In genomic region chr15:57190208-57190607, GRCh38 we compare ENCODE assay signal across 19 cellular contexts.
DNase-seq lines count a peak whose midpoint lies in the region; ATAC-seq, FAIRE-seq and TF ChIP-seq lines count a peak whose summit lies in the region.
"Had no signal": no experiment of that assay in that cellular context is flagged by ENCODE, and none has a peak within 500 bp of the region (broad histone marks: within the 10 kb centered on the region; RNA-seq: fewer than 3 reads in every experiment).

No MANE protein-coding gene starts in this region.

- no peak overlapping the region for H2BK5ac ChIP-seq in IMR-90 (ENCODE audit: low read depth, low read length, poor library complexity, severe bottlenecking)

- TF ChIP-seq RAD21 in IMR-90 (IDR thresholded peaks at IDR 0.05; ENCODE audit: low read length) = no peak

- no peak for TF ChIP-seq EP300 in gastroesophageal sphincter (IDR thresholded peaks at IDR 0.05)

- no peak overlapping the region for H2BK15ac ChIP-seq in IMR-90 (ENCODE audit: low read depth, low read length)

- no peaks in the 10 kb centered on the region for H3F3A ChIP-seq in neural progenitor cell (ENCODE audit: low read depth)

- H3K27ac Mint-ChIP-seq in neural progenitor cell = peak overlapping the region; percentile 54

- H3K79me2 ChIP-seq in neural progenitor cell (ENCODE audit: low read depth) = no peaks in the 10 kb centered on the region

- no peak overlapping the region for H2AFZ ChIP-seq in IMR-90 (replicated peaks; ENCODE audit: low read length, poor library complexity)
- H2AFZ ChIP-seq in neural progenitor cell (replicated peaks) = no peak overlapping the region

- H3K4me1 Mint-ChIP-seq in neural progenitor cell = peaks cover 14% of the 10 kb centered on the region

- peaks cover 2% of the 10 kb centered on the region for H3K27me3 Mint-ChIP-seq in neural progenitor cell (ENCODE audit: insufficient read depth, low read depth)

- 0 out of 2 replicates have a peak overlapping the region, but pooled peaks have one; percentile 0 for H3K23ac ChIP-seq in IMR-90 (ENCODE audit: low read depth, low read length)

- dilution Hi-C loops in IMR-90 (cut with HindIII; ENCODE audit: low sequenced_read_pairs, unreplicated experiment) = no loop called here

- H3K36me3 ChIP-seq in IMR-90 (ENCODE audit: control insufficient read depth, insufficient read depth, low read length) = peaks cover 12% of the 10 kb centered on the region; the same call in 1 of the 2 replicates
- no peaks in the 10 kb centered on the region for H3K36me3 ChIP-seq in neural progenitor cell
- H3K36me3 ChIP-seq in gastroesophageal sphincter = peaks cover 0 to 33% of the 10 kb centered on the region in 2 donors

- H3K27ac ChIP-seq in IMR-90 (ENCODE audit: insufficient read depth, low read length) (no peak overlapping the region), neural progenitor cell (no peak overlapping the region), gastroesophageal sphincter (no peak overlapping the region)
- H3K27ac ChIP-seq: BLaER1, SK-N-MC had no signal

- in situ Hi-C loops in IMR-90 (cut with MboI; ENCODE audit: low sequenced_read_pairs) = no loop called here

- H3K4me1 ChIP-seq in IMR-90 (ENCODE audit: control insufficient read depth, insufficient read depth, low read length) (peaks cover 3% of the 10 kb centered on the region), neural progenitor cell (peaks cover 6% of the 10 kb centered on the region), gastroesophageal sphincter (peaks cover 0 to 9% (median 1%) of the 10 kb centered on the region in 3 donors)

- H3K14ac ChIP-seq in IMR-90 (replicated peaks; ENCODE audit: low read depth, low read length) = no peak overlapping the region

- no peak overlapping the region for H2AK5ac ChIP-seq in IMR-90 (ENCODE audit: low read depth, low read length)

- H3K9me1 ChIP-seq in IMR-90 (ENCODE audit: insufficient read depth, low read length) = peaks cover 6% of the 10 kb centered on the region; the same call in 1 of the 2 replicates

- H3K9ac ChIP-seq in IMR-90 (ENCODE audit: low read depth, low read length) (no peak overlapping the region), neural progenitor cell (no peak overlapping the region)
- H3K9ac ChIP-seq: BLaER1 had no signal

- H3K4me2 ChIP-seq in IMR-90 (ENCODE audit: low read depth, low read length) = no peak overlapping the region
- H3K4me2 ChIP-seq in neural progenitor cell = no peak overlapping the region
- H3K4me2 ChIP-seq: BLaER1 had no signal

- H3K4ac ChIP-seq in IMR-90 (ENCODE audit: low read depth, low read length) = no peak overlapping the region

- no peak overlapping the region for H2BK120ac ChIP-seq in IMR-90 (ENCODE audit: low read depth, low read length)

- CTCF ChIA-PET in IMR-90 (lab: Yijun Ruan, JAX) = interaction anchor here (0.7 to 1.0 kb wide), 3 partner anchors 13 to 87 kb away, joined by 3 to 4 read pairs (median 3); no protein-coding TSS in a partner anchor

- H3K4me3 ChIP-seq in IMR-90 (ENCODE audit: insufficient read depth, low read depth, low read length) (no peak overlapping the region), neural progenitor cell (no peak overlapping the region), gastroesophageal sphincter (no peak overlapping the region)
- H3K4me3 ChIP-seq: BLaER1, HAP-1, SK-N-MC had no signal

- no TSS peak for BruUV-seq in IMR-90 (replicated peaks; lab: Mats Ljungman, UMichigan)

- DNase-seq in GM10266 (ENCODE audit: extremely low spot score) (peak; percentile 4), GM19240 (ENCODE audit: insufficient read length, low spot score) (peak; percentile 3), IMR-90 (no peak), neural progenitor cell (ENCODE audit: low spot score) (no peak), KG1 (lab: John Stamatoyannopoulos, UW) (no peak), D721Med (ENCODE audit: insufficient read length, low spot score) (no peak), left ventricle myocardium superior (no peak)
- DNase-seq: DMS 273 treated with DMSO at 0.1 percent for 48 hours, GF-D8, KBM-7, NCI-H1048, NCI-H146, NCI-H524, Right ventricle myocardium superior had no signal

- H3K79me1 ChIP-seq in IMR-90 (ENCODE audit: low read depth in 1 of 2, low read length in 2 of 2) = peaks cover 10 to 23% of the 10 kb centered on the region in 2 experiments

- no peak overlapping the region for H3K4me3 Mint-ChIP-seq in neural progenitor cell

- peak; percentile 14; the same call in 1 of the 2 replicates for ATAC-seq in IMR-90 (ENCODE audit: low read depth)
- no peak for ATAC-seq in gastroesophageal sphincter
- no peak for ATAC-seq in left ventricle myocardium superior

- no peak overlapping the region for H3K56ac ChIP-seq in IMR-90 (ENCODE audit: extremely low read depth, insufficient read depth, low read length)

- POLR2A ChIA-PET in IMR-90 (lab: Charles Lee; ENCODE audit: unreplicated experiment) = no interaction called here

- H3K9me3 ChIP-seq in IMR-90 (ENCODE audit: control insufficient read depth, insufficient read depth, low read length) (no peaks in the 10 kb centered on the region; the same call in 1 of the 2 replicates), neural progenitor cell (ENCODE audit: low read depth) (no peaks in the 10 kb centered on the region), gastroesophageal sphincter (no peaks in the 10 kb centered on the region)
- H3K9me3 ChIP-seq: HAP-1 had no signal

- no peaks in the 10 kb centered on the region for H3K27me3 ChIP-seq in IMR-90 (ENCODE audit: control insufficient read depth, insufficient read depth, low read length)
- H3K27me3 ChIP-seq in neural progenitor cell = no peaks in the 10 kb centered on the region
- no peaks in the 10 kb centered on the region for H3K27me3 ChIP-seq in gastroesophageal sphincter
- H3K27me3 ChIP-seq: BLaER1 had no signal

- no peak overlapping the region for H4K8ac ChIP-seq in IMR-90 (ENCODE audit: low read depth in 2 of 2, low read length in 2 of 2)

- H4K20me1 ChIP-seq in IMR-90 (ENCODE audit: insufficient read depth, low read length) = no peaks in the 10 kb centered on the region
- H4K20me1 ChIP-seq in neural progenitor cell (ENCODE audit: low read depth) = no peaks in the 10 kb centered on the region

- no peak overlapping the region for H3K18ac ChIP-seq in IMR-90 (ENCODE audit: low read depth, low read length)

- intact Hi-C loops in IMR-90 (cut with micrococcal nuclease) = no loop called here
- intact Hi-C loops in left ventricle myocardium superior (cut with micrococcal nuclease) = no loop called here

- TF ChIP-seq POLR2A in IMR-90 (IDR thresholded peaks at IDR 0.05; ENCODE audit: low read depth, low read length) (no peak), gastroesophageal sphincter (IDR thresholded peaks at IDR 0.05) (no peak)

- peak overlapping the region; percentile 15; the same call in 1 of the 2 replicates for H4K5ac ChIP-seq in IMR-90 (ENCODE audit: low read depth, low read length)

- no peak for FAIRE-seq in D721Med (lab: Jason Lieb, UNC)
- FAIRE-seq: RCC 7860 had no signal

- H3K36me3 Mint-ChIP-seq in neural progenitor cell = peaks cover 27% of the 10 kb centered on the region

- WGBS in IMR-90 (ENCODE audit: extremely low coverage in 2 of 2, insufficient read length in 1 of 2), 2 experiments = no CpG with 5 or more reads among the region's 1 CpG
- 100% methylated on average over 1 of the region's 1 CpG for WGBS in gastroesophageal sphincter (ENCODE audit: low coverage in 1 of 2), 2 donors

- no peak overlapping the region for H2AK9ac ChIP-seq in IMR-90 (replicated peaks; ENCODE audit: low read depth, low read length, poor library complexity)

- H3K9me3 Mint-ChIP-seq in neural progenitor cell = peaks cover 19% of the 10 kb centered on the region

- no peak overlapping the region for H4K91ac ChIP-seq in IMR-90 (ENCODE audit: insufficient read depth, low read depth, low read length)

- no peak overlapping the region for H2BK20ac ChIP-seq in IMR-90 (ENCODE audit: low read depth, low read length)

- TF ChIP-seq CTCF in GM10266 (IDR thresholded peaks at IDR 0.05; ENCODE audit: control insufficient read depth, insufficient read depth, low read depth, missing control alignments) (no peak), IMR-90 (conservative IDR thresholded peaks at IDR 0.05; ENCODE audit: low read depth, low read length) (no peak), neural progenitor cell (IDR thresholded peaks at IDR 0.05) (no peak), gastroesophageal sphincter (IDR thresholded peaks at IDR 0.05) (no peak), D721Med (IDR thresholded peaks at IDR 0.05; ENCODE audit: insufficient read depth, missing control alignments) (no peak)

TF ChIP-seq in IMR-90, 13 proteins besides CTCF, POLR2A, EP300 and RAD21:
- TF ChIP-seq, protein P1, sequence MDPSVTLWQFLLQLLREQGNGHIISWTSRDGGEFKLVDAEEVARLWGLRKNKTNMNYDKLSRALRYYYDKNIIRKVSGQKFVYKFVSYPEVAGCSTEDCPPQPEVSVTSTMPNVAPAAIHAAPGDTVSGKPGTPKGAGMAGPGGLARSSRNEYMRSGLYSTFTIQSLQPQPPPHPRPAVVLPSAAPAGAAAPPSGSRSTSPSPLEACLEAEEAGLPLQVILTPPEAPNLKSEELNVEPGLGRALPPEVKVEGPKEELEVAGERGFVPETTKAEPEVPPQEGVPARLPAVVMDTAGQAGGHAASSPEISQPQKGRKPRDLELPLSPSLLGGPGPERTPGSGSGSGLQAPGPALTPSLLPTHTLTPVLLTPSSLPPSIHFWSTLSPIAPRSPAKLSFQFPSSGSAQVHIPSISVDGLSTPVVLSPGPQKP (IDR thresholded peaks at IDR 0.05; ENCODE audit: borderline replicate concordance, low read depth, low read length) = no peak
- TF ChIP-seq CEBPB (IDR thresholded peaks at IDR 0.05; ENCODE audit: low read depth, low read length) (no peak), SMC3 (IDR thresholded peaks at IDR 0.05; ENCODE audit: low read depth, low read length) (no peak), RCOR1 (IDR thresholded peaks at IDR 0.05; ENCODE audit: insufficient replicate concordance, low read length) (no peak), FOS (IDR thresholded peaks at IDR 0.05; ENCODE audit: low read depth, low read length) (no peak), CHD1 (IDR thresholded peaks at IDR 0.05; ENCODE audit: low read depth, low read length) (no peak)
- TF ChIP-seq, protein P2, sequence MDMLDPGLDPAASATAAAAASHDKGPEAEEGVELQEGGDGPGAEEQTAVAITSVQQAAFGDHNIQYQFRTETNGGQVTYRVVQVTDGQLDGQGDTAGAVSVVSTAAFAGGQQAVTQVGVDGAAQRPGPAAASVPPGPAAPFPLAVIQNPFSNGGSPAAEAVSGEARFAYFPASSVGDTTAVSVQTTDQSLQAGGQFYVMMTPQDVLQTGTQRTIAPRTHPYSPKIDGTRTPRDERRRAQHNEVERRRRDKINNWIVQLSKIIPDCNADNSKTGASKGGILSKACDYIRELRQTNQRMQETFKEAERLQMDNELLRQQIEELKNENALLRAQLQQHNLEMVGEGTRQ (IDR thresholded peaks at IDR 0.05; ENCODE audit: low read depth, low read length) = no peak

Comparison
In these comparisons a context has a peak if more than half of its experiments do, and no peak if none do; other contexts are left out.
1. DNase-seq: peak in GM10266 (single experiment) and GM19240 (single experiment); none in IMR-90 (single experiment), neural progenitor cell (single experiment), KG1 (single experiment), D721Med (single experiment) and left ventricle myocardium superior (single experiment).